8 cellular contexts compared by ENCODE assay signal in genomic region chr17:2064980-2065785, GRCh38. TPM values are rescaled to one million over a fixed set of nuclear protein-coding genes. Genes with fewer than 3 reads are reported as not detected.
DNase-seq lines count a peak whose midpoint lies in the region; ATAC-seq and TF ChIP-seq lines count a peak whose summit lies in the region.

No MANE protein-coding gene starts in this region.

- peaks cover 87% of the 10 kb centered on the region for H3K36me3 Mint-ChIP-seq in activated T-helper 2 cell treated with anti-CD3 and anti-CD28 coated beads, Interferon-gamma antibody, Interleukin-2, Interleukin-4, amounts not matched to agents 10 μg/mL and 5 μg/mL and 100 μg/mL, durations not matched to agents 14 hours and 24 hours and 36 hours (ENCODE audit: low read depth)

- H3K9me3 Mint-ChIP-seq in activated T-helper 2 cell treated with anti-CD3 and anti-CD28 coated beads, Interferon-gamma antibody, Interleukin-2, Interleukin-4, amounts not matched to agents 10 μg/mL and 5 μg/mL and 100 μg/mL, durations not matched to agents 14 hours and 24 hours and 36 hours, result no peaks in the 10 kb centered on the region

- H3F3A ChIP-seq in Loucy (ENCODE audit: low read depth), result no peaks in the 10 kb centered on the region

- peaks cover 64% of the 10 kb centered on the region for H3K4me1 Mint-ChIP-seq in activated T-helper 2 cell treated with anti-CD3 and anti-CD28 coated beads, Interferon-gamma antibody, Interleukin-2, Interleukin-4, amounts not matched to agents 10 μg/mL and 5 μg/mL and 100 μg/mL, durations not matched to agents 14 hours and 24 hours and 36 hours (ENCODE audit: low read depth)

- ATAC-seq in DND-41 (ENCODE audit: insufficient read depth, low read depth) (peak; percentile 79), GM18502 (IDR thresholded peaks at IDR 0.05; ENCODE audit: poor library complexity, unreplicated experiment) (no peak), HG02973 (IDR thresholded peaks at IDR 0.05; ENCODE audit: unreplicated experiment) (no peak), GM21786 (IDR thresholded peaks at IDR 0.05; ENCODE audit: unreplicated experiment) (no peak)

- no peak overlapping the region for H3K4me3 Mint-ChIP-seq in activated T-helper 2 cell treated with anti-CD3 and anti-CD28 coated beads, Interferon-gamma antibody, Interleukin-2, Interleukin-4, amounts not matched to agents 10 μg/mL and 5 μg/mL and 100 μg/mL, durations not matched to agents 14 hours and 24 hours and 36 hours (ENCODE audit: low read depth)

- H3K27ac ChIP-seq in DND-41 (ENCODE audit: low read length) (no peak overlapping the region), hepatocyte (peak overlapping the region; percentile 58)

- H3K27ac Mint-ChIP-seq in activated T-helper 2 cell treated with anti-CD3 and anti-CD28 coated beads, Interferon-gamma antibody, Interleukin-2, Interleukin-4, amounts not matched to agents 10 μg/mL and 5 μg/mL and 100 μg/mL, durations not matched to agents 14 hours and 24 hours and 36 hours, result peak overlapping the region; percentile 73

- H2AFZ ChIP-seq in DND-41 (ENCODE audit: low read depth, low read length) (no peak overlapping the region), Loucy (ENCODE audit: low read length) (no peak overlapping the region), hepatocyte (no peak overlapping the region)

- H3K27me3 Mint-ChIP-seq in activated T-helper 2 cell treated with anti-CD3 and anti-CD28 coated beads, Interferon-gamma antibody, Interleukin-2, Interleukin-4, amounts not matched to agents 10 μg/mL and 5 μg/mL and 100 μg/mL, durations not matched to agents 14 hours and 24 hours and 36 hours (ENCODE audit: low read depth), result no peaks in the 10 kb centered on the region

- H3K9me3 ChIP-seq in DND-41 (ENCODE audit: insufficient read depth, low read length, severe bottlenecking) (no peaks in the 10 kb centered on the region), Loucy (ENCODE audit: insufficient read depth, low read depth, low read length) (no peaks in the 10 kb centered on the region), hepatocyte (ENCODE audit: low read depth) (no peaks in the 10 kb centered on the region)

- no peak overlapping the region for H3K4me3 ChIP-seq in DND-41 (ENCODE audit: low read depth in 1 of 2, low read length in 2 of 2)
- no peak overlapping the region for H3K4me3 ChIP-seq in Loucy (ENCODE audit: low read length, poor library complexity, severe bottlenecking)
- no peak overlapping the region for H3K4me3 ChIP-seq in hepatocyte

- peaks cover 6% of the 10 kb centered on the region; the same call in 1 of the 2 replicates for H4K20me1 ChIP-seq in DND-41 (ENCODE audit: insufficient read depth, low read length)
- no peaks in the 10 kb centered on the region for H4K20me1 ChIP-seq in Loucy (ENCODE audit: insufficient read depth, low read length, poor library complexity, severe bottlenecking)
- no peaks in the 10 kb centered on the region for H4K20me1 ChIP-seq in hepatocyte (ENCODE audit: insufficient read depth, poor library complexity, severe bottlenecking)

- H3K36me3 ChIP-seq in DND-41 (ENCODE audit: insufficient read depth, low read length) (peaks cover 75% of the 10 kb centered on the region), Loucy (ENCODE audit: insufficient read depth, low read length) (peaks cover 92% of the 10 kb centered on the region; the same call in 1 of the 2 replicates), hepatocyte (replicated peaks; ENCODE audit: insufficient read depth, low read depth) (no peaks in the 10 kb centered on the region)

- intact Hi-C loops in activated T-helper 2 cell treated with anti-CD3 and anti-CD28 coated beads, Interferon-gamma antibody, Interleukin-2, Interleukin-4, amounts not matched to agents 10 μg/mL and 5 μg/mL and 100 μg/mL, durations not matched to agents 14 hours and 24 hours and 36 hours (cut with micrococcal nuclease), result loop anchor here (5.0 kb wide), 1 partner anchor 197 kb away; no protein-coding TSS in a partner anchor

- 89% methylated on average over 24 of the region's 24 CpGs for WGBS in hepatocyte (ENCODE audit: low lambda C conversion rate, missing lambda C conversion rate)

- no peaks in the 10 kb centered on the region for H3K9me2 ChIP-seq in Loucy (replicated peaks; ENCODE audit: low read depth, low read length)
- H3K9me2 ChIP-seq in hepatocyte (replicated peaks; ENCODE audit: insufficient read depth), result no peaks in the 10 kb centered on the region

- H3K27me3 ChIP-seq in DND-41 (ENCODE audit: insufficient read depth, low read length, poor library complexity), result no peaks in the 10 kb centered on the region
- H3K27me3 ChIP-seq in Loucy (ENCODE audit: insufficient read depth, low read length, poor library complexity, severe bottlenecking), result no peaks in the 10 kb centered on the region
- H3K27me3 ChIP-seq in hepatocyte, result peaks cover 7% of the 10 kb centered on the region

- TF ChIP-seq CTCF in DND-41 (IDR thresholded peaks at IDR 0.05; ENCODE audit: borderline replicate concordance, extremely low read depth, low read length, poor library complexity, severe bottlenecking), result peak; percentile 72
- TF ChIP-seq CTCF in Loucy (conservative IDR thresholded peaks at IDR 0.05; ENCODE audit: low read length), result peak; percentile 67
- TF ChIP-seq CTCF in hepatocyte (IDR thresholded peaks at IDR 0.05; ENCODE audit: poor library complexity), result peak; percentile 33

- DNase-seq in DND-41 (peak; percentile 66), hepatocyte (ENCODE audit: low spot score) (no peak)
- DNase-seq in activated T-helper 2 cell treated with anti-CD3 and anti-CD28 coated beads, Interferon-gamma antibody, Interleukin-2, Interleukin-4, amounts not matched to agents 10 μg/mL and 5 μg/mL and 100 μg/mL, durations not matched to agents 14 hours and 24 hours and 36 hours (ENCODE audit: low spot score), result peak; percentile 70
- DNase-seq in stimulated activated CD4-positive, alpha-beta T cell treated with anti-CD3 and anti-CD28 coated beads, Interleukin-4, amount 100 ng/mL, for 4 hours, result peak; percentile 21 to 61

- H3K9ac ChIP-seq in DND-41 (ENCODE audit: low read depth, low read length) (no peak overlapping the region), Loucy (ENCODE audit: low read depth, low read length, poor library complexity, severe bottlenecking) (no peak overlapping the region)

- no peaks in the 10 kb centered on the region for H3K79me2 ChIP-seq in DND-41 (ENCODE audit: insufficient read depth, low read length)
- H3K79me2 ChIP-seq in Loucy (ENCODE audit: insufficient read depth, low read length), result no peaks in the 10 kb centered on the region
- H3K79me2 ChIP-seq in hepatocyte, result no peaks in the 10 kb centered on the region

- H3K4me2 ChIP-seq in DND-41 (ENCODE audit: insufficient read depth, low read length) (no peak overlapping the region), Loucy (ENCODE audit: low read depth, low read length, poor library complexity, severe bottlenecking) (no peak overlapping the region), hepatocyte (no peak overlapping the region)

- no peaks in the 10 kb centered on the region for H3K4me1 ChIP-seq in DND-41 (ENCODE audit: insufficient read depth, low read length)
- no peaks in the 10 kb centered on the region for H3K4me1 ChIP-seq in Loucy (ENCODE audit: insufficient read depth, low read length, poor library complexity, severe bottlenecking)
- H3K4me1 ChIP-seq in hepatocyte (ENCODE audit: insufficient read depth), result peaks cover 56% of the 10 kb centered on the region

RNA-seq across cellular contexts. Expression of gene HIC1, which starts 10.3 kb away (rescaled TPM):
- total RNA-seq in activated T-helper 2 cell treated with anti-CD3 and anti-CD28 coated beads, Interferon-gamma antibody, Interleukin-2, Interleukin-4, amounts not matched to agents 10 μg/mL and 5 μg/mL and 100 μg/mL, durations not matched to agents 14 hours and 24 hours and 36 hours, result 42.6 and 43.5 TPM in 2 replicates
- total RNA-seq in hepatocyte, result 8.8 and 9.4 TPM in 2 replicates
- polyA plus RNA-seq in hepatocyte, result 8.2 and 10.2 TPM in 2 replicates

RNA-seq across cellular contexts. Expression of gene OVCA2, which starts 23.4 kb away (rescaled TPM):
- total RNA-seq in activated T-helper 2 cell treated with anti-CD3 and anti-CD28 coated beads, Interferon-gamma antibody, Interleukin-2, Interleukin-4, amounts not matched to agents 10 μg/mL and 5 μg/mL and 100 μg/mL, durations not matched to agents 14 hours and 24 hours and 36 hours, result 29.9 and 35.8 TPM in 2 replicates
- total RNA-seq in hepatocyte, result 49.2 and 56.4 TPM in 2 replicates
- 72.5 and 72.7 TPM in 2 replicates for polyA plus RNA-seq in hepatocyte

RNA-seq across cellular contexts. Expression of gene DPH1, which starts 35.2 kb away (rescaled TPM):
- 43.4 and 47.5 TPM in 2 replicates for total RNA-seq in activated T-helper 2 cell treated with anti-CD3 and anti-CD28 coated beads, Interferon-gamma antibody, Interleukin-2, Interleukin-4, amounts not matched to agents 10 μg/mL and 5 μg/mL and 100 μg/mL, durations not matched to agents 14 hours and 24 hours and 36 hours
- 26.2 and 27.8 TPM in 2 replicates for total RNA-seq in hepatocyte
- 45.2 and 49.0 TPM in 2 replicates for polyA plus RNA-seq in hepatocyte

RNA-seq across cellular contexts. Expression of gene RTN4RL1, which starts 40.0 kb away (rescaled TPM):
- total RNA-seq in activated T-helper 2 cell treated with anti-CD3 and anti-CD28 coated beads, Interferon-gamma antibody, Interleukin-2, Interleukin-4, amounts not matched to agents 10 μg/mL and 5 μg/mL and 100 μg/mL, durations not matched to agents 14 hours and 24 hours and 36 hours, result 0.25 and 0.51 TPM in 2 replicates
- 0.48 and 1.4 TPM in 2 replicates for total RNA-seq in hepatocyte
- polyA plus RNA-seq in hepatocyte, result 0.53 and 0.97 TPM in 2 replicates
